ENCODE assay signal across 8 cellular contexts in genomic region chr1:67429011-67429527, GRCh38. TPM values are rescaled to one million over a fixed set of nuclear protein-coding genes. Genes with fewer than 3 reads are reported as not detected.
A peak's percentile ranks its signal among the peaks of the same experiment; 100 is the strongest.
DNase-seq lines count a peak whose midpoint lies in the region; ATAC-seq and TF ChIP-seq lines count a peak whose summit lies in the region.

No MANE protein-coding gene starts in this region.

- ATAC-seq in HG02623 (IDR thresholded peaks at IDR 0.05; ENCODE audit: unreplicated experiment) = no peak

- DNase-seq in NCI-H524 (lab: John Stamatoyannopoulos, UW) (peak; percentile 8 to 32), NCI-H524 treated with DMSO at 0.1 percent for 48 hours (lab: John Stamatoyannopoulos, UW) (no peak), T follicular helper cell (ENCODE audit: low read depth) (peak; percentile 6), breast epithelium (ENCODE audit: low spot score in 2 of 2) (no peak), lung microvascular endothelial cell (ENCODE audit: low read depth in 2 of 2) (peak; percentile 35 to 46), cerebellar cortex (ENCODE audit: low spot score) (no peak)
- DNase-seq in stimulated activated CD8-positive, alpha-beta memory T cell treated with anti-CD3 and anti-CD28 coated beads, Interleukin-2, amount 100 ng/mL, for 1 hour (ENCODE audit: low read depth in 2 of 2) = peak; percentile 9 to 23

- no peaks in the 10 kb centered on the region for H3K36me3 ChIP-seq in breast epithelium

- H3K4me1 ChIP-seq in breast epithelium = peaks cover 0 to 5% of the 10 kb centered on the region in 2 donors

- peak overlapping the region; percentile 79 to 91 (median 84) for H3K4me3 ChIP-seq in breast epithelium

- TF ChIP-seq CTCF in breast epithelium (IDR thresholded peaks at IDR 0.05) = no peak

- peak overlapping the region; percentile 90 to 92 for H3K27ac ChIP-seq in breast epithelium

- intact Hi-C loops in breast epithelium (cut with DNase I; ENCODE audit: low total_unique reads) = no loop called here

- H3K9me3 ChIP-seq in breast epithelium = no peaks in the 10 kb centered on the region

- TF ChIP-seq POLR2A in breast epithelium (IDR thresholded peaks at IDR 0.05) = no peak

- no peaks in the 10 kb centered on the region for H3K27me3 ChIP-seq in breast epithelium

RNA-seq across cellular contexts. Expression of gene SERBP1, which starts 1.1 kb away (rescaled TPM):
- total RNA-seq in breast epithelium (100 to 1,000 TPM; 181 to 266 (median 218) TPM), lung microvascular endothelial cell (112 and 120 TPM in 2 replicates)

Comparison
In these comparisons a context has a peak if more than half of its experiments do, and no peak if none do; other contexts are left out.
1. DNase-seq: peak in NCI-H524 (2 of 2), T follicular helper cell (single experiment), lung microvascular endothelial cell (2 of 2) and stimulated activated CD8-positive, alpha-beta memory T cell treated with anti-CD3 and anti-CD28 coated beads, Interleukin-2, amount 100 ng/mL, for 1 hour (2 of 2); none in NCI-H524 treated with DMSO at 0.1 percent for 48 hours (single experiment), breast epithelium (0 of 2) and cerebellar cortex (single experiment).